In the genomic region with DNA sequence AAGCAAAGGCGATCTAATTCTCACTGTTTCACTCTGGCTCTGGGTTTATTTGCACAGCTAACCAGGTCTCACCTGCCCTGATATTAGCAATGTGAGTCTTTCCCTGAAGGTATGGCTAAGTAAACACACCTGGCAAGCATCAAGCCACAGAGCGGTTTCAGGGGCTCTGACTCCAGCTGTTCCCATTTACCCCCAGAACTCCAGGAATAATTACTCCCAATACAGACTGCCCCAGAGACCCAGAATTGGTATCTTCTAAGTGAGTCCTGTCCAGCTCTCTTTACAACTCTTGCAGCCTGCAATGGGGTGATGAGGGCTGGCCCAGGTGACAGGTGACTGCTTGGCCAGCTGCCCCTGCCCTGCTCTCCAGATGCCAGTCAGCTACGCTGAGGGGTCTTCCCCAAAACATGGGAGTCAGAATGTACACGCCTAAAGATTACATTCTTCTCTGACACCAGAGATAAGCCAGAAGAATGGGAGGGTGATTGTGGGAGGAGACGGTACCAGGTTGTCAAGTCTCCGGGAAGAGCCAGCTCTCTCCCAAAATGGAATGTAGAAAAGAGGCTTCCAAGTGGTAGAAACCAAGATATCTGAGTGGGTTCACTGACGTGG, we compare ENCODE assay signal across 16 cellular contexts. TPM values are rescaled to one million over a fixed set of nuclear protein-coding genes. Genes with fewer than 3 reads are reported as not detected.
A peak's percentile ranks its signal among the peaks of the same experiment; 100 is the strongest.
DNase-seq lines count a peak whose midpoint lies in the region; ATAC-seq and TF ChIP-seq lines count a peak whose summit lies in the region.
"Had no signal": no experiment of that assay in that cellular context is flagged by ENCODE, and none has a peak within 500 bp of the region (broad histone marks: within the 10 kb centered on the region; RNA-seq: fewer than 3 reads in every experiment).

No MANE protein-coding gene starts in this region.

- peaks cover 15% of the 10 kb centered on the region for H3K4me1 ChIP-seq in endodermal cell (ENCODE audit: control insufficient read depth, insufficient read depth, low read length)
- peaks cover 0 to 7% (median 0%) of the 10 kb centered on the region in 4 donors for H3K4me1 ChIP-seq in right lobe of liver

- H3K9me3 Mint-ChIP-seq in endodermal cell (no peaks in the 10 kb centered on the region), progenitor cell of endocrine pancreas (ENCODE audit: low read depth) (no peaks in the 10 kb centered on the region)
- no peaks in the 10 kb centered on the region for H3K9me3 Mint-ChIP-seq in activated CD4-positive, alpha-beta memory T cell treated with anti-CD3 and anti-CD28 coated beads, Interleukin-2, amount 10 ng/mL, durations not matched to agents 7 days and 5 days
- H3K9me3 Mint-ChIP-seq: GM23338; stimulated activated naive CD8-positive, alpha-beta T cell treated with anti-CD3 and anti-CD28 coated beads, Interleukin-15, Interleukin-2, amounts not matched to agents 100 ng/mL and 50 ng/mL, for 24 hours had no signal

- DNase-seq in NCI-H226 (peak; percentile 89), endodermal cell (peak; percentile 44), progenitor cell of endocrine pancreas (ENCODE audit: low spot score, unreplicated experiment) (no peak), right lobe of liver (no peak), pons (ENCODE audit: low spot score) (no peak)
- DNase-seq in activated CD4-positive, alpha-beta memory T cell treated with anti-CD3 and anti-CD28 coated beads, Interleukin-2, amount 10 ng/mL, durations not matched to agents 7 days and 5 days: no peak
- DNase-seq: activated CD4-positive, alpha-beta T cell treated with anti-CD3 and anti-CD28 coated beads for 1 hour; activated T-cell treated with anti-CD3 and anti-CD28 coated beads, Interleukin-2, amount 50 U/mL, for 48 hours; amniotic stem cell; stimulated activated CD4-positive, alpha-beta T cell treated with anti-CD3 and anti-CD28 coated beads, Interleukin-4, amount 100 ng/mL, for 24 hours; SW 1271 had no signal

- H3K27ac ChIP-seq in endodermal cell (ENCODE audit: low read depth, low read length) (peak overlapping the region; percentile 12), right lobe of liver (no peak overlapping the region)
- H3K27ac ChIP-seq: BLaER1 had no signal

- POLR2A ChIA-PET in activated CD4-positive, alpha-beta memory T cell treated with anti-CD3 and anti-CD28 coated beads, Interleukin-2, amount 10 ng/mL, durations not matched to agents 7 days and 5 days (lab: Charles Lee): no interaction called here

- H3K27me3 Mint-ChIP-seq in endodermal cell (ENCODE audit: insufficient read depth) (peaks cover 5% of the 10 kb centered on the region), progenitor cell of endocrine pancreas (peaks cover 8% of the 10 kb centered on the region)
- peaks cover 17% of the 10 kb centered on the region for H3K27me3 Mint-ChIP-seq in activated CD4-positive, alpha-beta memory T cell treated with anti-CD3 and anti-CD28 coated beads, Interleukin-2, amount 10 ng/mL, durations not matched to agents 7 days and 5 days

- TF ChIP-seq POLR2A in right lobe of liver (IDR thresholded peaks at IDR 0.05): no peak

- TF ChIP-seq CTCF in endodermal cell (conservative IDR thresholded peaks at IDR 0.05): no peak
- no peak for TF ChIP-seq CTCF in progenitor cell of endocrine pancreas (IDR thresholded peaks at IDR 0.05; ENCODE audit: unreplicated experiment)
- TF ChIP-seq CTCF in right lobe of liver (IDR thresholded peaks at IDR 0.05): no peak

- 71 to 81% methylated on average over 6 to 7 of the region's 7 CpGs for WGBS in endodermal cell (ENCODE audit: insufficient coverage in 1 of 2, insufficient read length in 1 of 2), 2 experiments
- 50% methylated on average over 7 of the region's 7 CpGs for WGBS in right lobe of liver (ENCODE audit: insufficient coverage, low coverage, low lambda C conversion rate, missing lambda C conversion rate)

- H3K36me3 ChIP-seq in endodermal cell (ENCODE audit: control insufficient read depth, insufficient read depth, low read length): no peaks in the 10 kb centered on the region
- no peaks in the 10 kb centered on the region for H3K36me3 ChIP-seq in right lobe of liver
- H3K36me3 ChIP-seq: BLaER1 had no signal

- no peak for TF ChIP-seq EP300 in Ishikawa (IDR thresholded peaks at IDR 0.05; ENCODE audit: borderline replicate concordance)

- TF ChIP-seq RAD21 in Ishikawa (IDR thresholded peaks at IDR 0.05; ENCODE audit: low read depth): no peak

- H3K9ac ChIP-seq in endodermal cell (ENCODE audit: extremely low read depth, low read length, poor library complexity, severe bottlenecking): peak overlapping the region; percentile 62
- H3K9ac ChIP-seq: BLaER1 had no signal

- H3K4me3 Mint-ChIP-seq in endodermal cell (no peak overlapping the region), progenitor cell of endocrine pancreas (ENCODE audit: low read depth) (peak overlapping the region; percentile 17)
- no peak overlapping the region for H3K4me3 Mint-ChIP-seq in activated CD4-positive, alpha-beta memory T cell treated with anti-CD3 and anti-CD28 coated beads, Interleukin-2, amount 10 ng/mL, durations not matched to agents 7 days and 5 days
- H3K4me3 Mint-ChIP-seq: GM23338; stimulated activated naive CD8-positive, alpha-beta T cell treated with anti-CD3 and anti-CD28 coated beads, Interleukin-15, Interleukin-2, amounts not matched to agents 100 ng/mL and 50 ng/mL, for 24 hours had no signal

- peak overlapping the region; percentile 89 for H3K27ac Mint-ChIP-seq in endodermal cell
- H3K27ac Mint-ChIP-seq in progenitor cell of endocrine pancreas: peak overlapping the region; percentile 88
- no peak overlapping the region for H3K27ac Mint-ChIP-seq in activated CD4-positive, alpha-beta memory T cell treated with anti-CD3 and anti-CD28 coated beads, Interleukin-2, amount 10 ng/mL, durations not matched to agents 7 days and 5 days
- H3K27ac Mint-ChIP-seq: GM23338; stimulated activated naive CD8-positive, alpha-beta T cell treated with anti-CD3 and anti-CD28 coated beads, Interleukin-15, Interleukin-2, amounts not matched to agents 100 ng/mL and 50 ng/mL, for 24 hours had no signal

- peak overlapping the region; percentile 25 for H3K4me3 ChIP-seq in endodermal cell (ENCODE audit: low read length)
- H3K4me3 ChIP-seq in right lobe of liver: no peak overlapping the region
- H3K4me3 ChIP-seq: BLaER1, GM23338 had no signal

- peaks cover 44% of the 10 kb centered on the region for H3K4me1 Mint-ChIP-seq in endodermal cell
- H3K4me1 Mint-ChIP-seq in progenitor cell of endocrine pancreas (ENCODE audit: low read depth): peaks cover 38% of the 10 kb centered on the region
- peaks cover 6% of the 10 kb centered on the region for H3K4me1 Mint-ChIP-seq in activated CD4-positive, alpha-beta memory T cell treated with anti-CD3 and anti-CD28 coated beads, Interleukin-2, amount 10 ng/mL, durations not matched to agents 7 days and 5 days

- no peaks in the 10 kb centered on the region for H3K9me3 ChIP-seq in endodermal cell (ENCODE audit: control insufficient read depth, low read length)
- no peaks in the 10 kb centered on the region for H3K9me3 ChIP-seq in right lobe of liver
- H3K9me3 ChIP-seq: BLaER1 had no signal

- H3K27me3 ChIP-seq in endodermal cell (ENCODE audit: control insufficient read depth, insufficient read depth, low read length, poor library complexity, severe bottlenecking) (no peaks in the 10 kb centered on the region), right lobe of liver (no peaks in the 10 kb centered on the region)

- CTCF ChIA-PET in activated CD4-positive, alpha-beta memory T cell treated with anti-CD3 and anti-CD28 coated beads, Interleukin-2, amount 10 ng/mL, durations not matched to agents 7 days and 5 days (lab: Charles Lee): no interaction called here

- H3K36me3 Mint-ChIP-seq in endodermal cell (ENCODE audit: low read depth) (no peaks in the 10 kb centered on the region), progenitor cell of endocrine pancreas (ENCODE audit: insufficient read depth) (no peaks in the 10 kb centered on the region)
- H3K36me3 Mint-ChIP-seq in activated CD4-positive, alpha-beta memory T cell treated with anti-CD3 and anti-CD28 coated beads, Interleukin-2, amount 10 ng/mL, durations not matched to agents 7 days and 5 days (ENCODE audit: low read depth): no peaks in the 10 kb centered on the region

- no peak for ATAC-seq in right lobe of liver
- ATAC-seq: GM23338 had no signal

- intact Hi-C loops in right lobe of liver (cut with DNase I): no loop called here

TF ChIP-seq in Ishikawa, 13 proteins besides CTCF, POLR2A, EP300 and RAD21:
- no peak for TF ChIP-seq TEAD4 (IDR thresholded peaks at IDR 0.05)
- TF ChIP-seq, protein P1, sequence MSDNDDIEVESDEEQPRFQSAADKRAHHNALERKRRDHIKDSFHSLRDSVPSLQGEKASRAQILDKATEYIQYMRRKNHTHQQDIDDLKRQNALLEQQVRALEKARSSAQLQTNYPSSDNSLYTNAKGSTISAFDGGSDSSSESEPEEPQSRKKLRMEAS (IDR thresholded peaks at IDR 0.05): no peak
- 0 out of 2 replicates have a peak, but pooled peaks have one; percentile 17 for TF ChIP-seq TCF12 (IDR thresholded peaks at IDR 0.05; ENCODE audit: low read depth)

RNA-seq across cellular contexts. Expression of a gene that starts 4.9 kb away (rescaled TPM):
- 1 to 10 TPM; 1.6 to 7.6 TPM for total RNA-seq in endodermal cell
- 2.3 TPM for polyA plus RNA-seq in endodermal cell (2013, experiment 1 of 2)
- polyA plus RNA-seq in endodermal cell (2013, experiment 2 of 2): 2.7 TPM
- total RNA-seq in progenitor cell of endocrine pancreas: 5.6 and 7.7 TPM in 2 replicates
- total RNA-seq in right lobe of liver: under 1 TPM in 4 of 6 experiments, not detected in 2; 0.10 to 0.31 (median 0.18) TPM
- total RNA-seq in activated CD4-positive, alpha-beta memory T cell treated with anti-CD3 and anti-CD28 coated beads, Interleukin-2, amount 10 ng/mL, durations not matched to agents 7 days and 5 days: not detected
- total RNA-seq: dermis microvascular lymphatic vessel endothelial cell had no signal

RNA-seq across cellular contexts. Expression of a gene that starts 52.9 kb away (rescaled TPM):
- 10 to 100 TPM; 39.0 to 54.5 TPM for total RNA-seq in endodermal cell
- polyA plus RNA-seq in endodermal cell (2013, experiment 1 of 2): 49.5 TPM
- polyA plus RNA-seq in endodermal cell (2013, experiment 2 of 2): 50.0 TPM
- total RNA-seq in progenitor cell of endocrine pancreas: 44.8 TPM in 2 replicates
- total RNA-seq in right lobe of liver: 10 to 100 TPM; 51.4 to 81.6 (median 57.3) TPM
- 10 to 100 TPM; 25.3 to 27.8 TPM for total RNA-seq in activated CD4-positive, alpha-beta memory T cell treated with anti-CD3 and anti-CD28 coated beads, Interleukin-2, amount 10 ng/mL, durations not matched to agents 7 days and 5 days

Comparison
In these comparisons a context has a peak if more than half of its experiments do, and no peak if none do; other contexts are left out.
1. DNase-seq: peak in NCI-H226 (single experiment) and endodermal cell (single experiment); none in progenitor cell of endocrine pancreas (single experiment), right lobe of liver (0 of 3), pons (single experiment) and activated CD4-positive, alpha-beta memory T cell treated with anti-CD3 and anti-CD28 coated beads, Interleukin-2, amount 10 ng/mL, durations not matched to agents 7 days and 5 days (single experiment).